ENCODE assay signal across 8 cellular contexts in the genomic region with DNA sequence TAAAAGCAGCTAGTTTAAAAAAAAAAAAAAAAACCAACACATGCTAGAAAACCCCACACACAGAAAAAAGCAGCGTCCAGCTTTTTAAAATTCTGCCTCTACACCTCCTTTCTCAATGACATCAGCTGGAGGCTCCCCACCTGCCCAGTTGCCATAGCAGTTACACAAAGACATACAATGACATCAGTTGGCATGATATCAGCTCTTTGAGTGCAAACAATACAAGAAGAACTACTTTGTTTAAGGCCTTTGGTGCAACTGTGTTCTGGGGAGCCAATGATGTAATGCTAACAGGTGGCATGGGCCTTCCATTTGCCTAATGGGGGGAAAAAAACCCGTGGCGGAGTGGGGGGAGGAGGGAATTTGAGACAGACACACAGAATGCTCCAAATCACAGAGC. TPM values are rescaled to one million over a fixed set of nuclear protein-coding genes. Genes with fewer than 3 reads are reported as not detected.
DNase-seq lines count a peak whose midpoint lies in the region; ATAC-seq lines count a peak whose summit lies in the region.

No MANE protein-coding gene starts in this region.

- peak overlapping the region; percentile 90 to 95 for H3K27ac Mint-ChIP-seq in activated naive CD4-positive, alpha-beta T cell treated with anti-CD3 and anti-CD28 coated beads, Interleukin-2, amount 50 U/mL, for 72 hours
- peak overlapping the region; percentile 93 to 97 (median 94) for H3K27ac Mint-ChIP-seq in immature natural killer cell
- peak overlapping the region; percentile 91 for H3K27ac Mint-ChIP-seq in stimulated activated naive B cell treated with anti-CD40 and anti-IgM and Interleukin-4, amounts not matched to agents 10 μg/mL and 1 μg/mL and 100 μg/mL, for 72 hours

- H3K9me3 Mint-ChIP-seq in activated naive CD4-positive, alpha-beta T cell treated with anti-CD3 and anti-CD28 coated beads, Interleukin-2, amount 50 U/mL, for 72 hours = no peaks in the 10 kb centered on the region
- H3K9me3 Mint-ChIP-seq in immature natural killer cell = no peaks in the 10 kb centered on the region
- no peaks in the 10 kb centered on the region for H3K9me3 Mint-ChIP-seq in stimulated activated naive B cell treated with anti-CD40 and anti-IgM and Interleukin-4, amounts not matched to agents 10 μg/mL and 1 μg/mL and 100 μg/mL, for 72 hours

- H3K36me3 Mint-ChIP-seq in activated naive CD4-positive, alpha-beta T cell treated with anti-CD3 and anti-CD28 coated beads, Interleukin-2, amount 50 U/mL, for 72 hours = peaks cover 9 to 22% of the 10 kb centered on the region in 2 donors
- peaks cover 4 to 15% (median 13%) of the 10 kb centered on the region in 3 donors for H3K36me3 Mint-ChIP-seq in immature natural killer cell
- H3K36me3 Mint-ChIP-seq in stimulated activated naive B cell treated with anti-CD40 and anti-IgM and Interleukin-4, amounts not matched to agents 10 μg/mL and 1 μg/mL and 100 μg/mL, for 72 hours = peaks cover 30 to 49% of the 10 kb centered on the region in 2 donors

- H3K4me1 Mint-ChIP-seq in immature natural killer cell = peaks cover 82 to 89% of the 10 kb centered on the region in 2 donors
- peaks cover 36 to 50% of the 10 kb centered on the region in 2 donors for H3K4me1 Mint-ChIP-seq in stimulated activated naive B cell treated with anti-CD40 and anti-IgM and Interleukin-4, amounts not matched to agents 10 μg/mL and 1 μg/mL and 100 μg/mL, for 72 hours

- DNase-seq in NOMO-1 treated with DMSO at 0.1 percent for 48 hours (lab: John Stamatoyannopoulos, UW; ENCODE audit: unreplicated experiment) (peak; percentile 24), NOMO-1 treated with dmso at 0.1 percent for 144 hours (lab: John Stamatoyannopoulos, UW; ENCODE audit: unreplicated experiment) (no peak), NCI-H69 (lab: John Stamatoyannopoulos, UW) (peak; percentile 99), immature natural killer cell (peak; percentile 73 to 76 (median 75)), mesenteric fat pad (ENCODE audit: low spot score) (no peak)
- no peak for DNase-seq in activated naive CD4-positive, alpha-beta T cell treated with anti-CD3 and anti-CD28 coated beads, Interleukin-2, amount 50 U/mL, for 72 hours (ENCODE audit: low spot score in 2 of 2)
- DNase-seq in stimulated activated naive B cell treated with anti-CD40 and anti-IgM and Interleukin-4, amounts not matched to agents 10 μg/mL and 1 μg/mL and 100 μg/mL, for 72 hours = peak; percentile 21

- ATAC-seq in HG03342 (IDR thresholded peaks at IDR 0.05; ENCODE audit: unreplicated experiment) = peak; percentile 64
- peak; percentile 4 to 25 for ATAC-seq in activated naive CD4-positive, alpha-beta T cell treated with anti-CD3 and anti-CD28 coated beads, Interleukin-2, amount 50 U/mL, for 72 hours
- peak; percentile 48 to 49 for ATAC-seq in stimulated activated naive B cell treated with anti-CD40 and anti-IgM and Interleukin-4, amounts not matched to agents 10 μg/mL and 1 μg/mL and 100 μg/mL, for 72 hours (replicated peaks)

- H3K4me3 Mint-ChIP-seq in immature natural killer cell = peak overlapping the region; percentile 28 to 67 (median 39)
- H3K4me3 Mint-ChIP-seq in stimulated activated naive B cell treated with anti-CD40 and anti-IgM and Interleukin-4, amounts not matched to agents 10 μg/mL and 1 μg/mL and 100 μg/mL, for 72 hours = peak overlapping the region; percentile 50 to 62

- H3K27me3 Mint-ChIP-seq in immature natural killer cell (ENCODE audit: low read depth in 3 of 3) = peaks cover 11 to 17% (median 16%) of the 10 kb centered on the region in 3 donors
- H3K27me3 Mint-ChIP-seq in stimulated activated naive B cell treated with anti-CD40 and anti-IgM and Interleukin-4, amounts not matched to agents 10 μg/mL and 1 μg/mL and 100 μg/mL, for 72 hours = no peaks in the 10 kb centered on the region

RNA-seq across cellular contexts. Expression of a gene that starts 32.9 kb away (rescaled TPM):
- 1 to 10 TPM; 7.8 to 9.3 TPM for total RNA-seq in activated naive CD4-positive, alpha-beta T cell treated with anti-CD3 and anti-CD28 coated beads, Interleukin-2, amount 50 U/mL, for 72 hours
- polyA plus RNA-seq in immature natural killer cell = 10 to 100 TPM; 10.7 to 25.6 (median 14.7) TPM
- 5.8 TPM for total RNA-seq in mesenteric fat pad

Comparison
In these comparisons a context has a peak if more than half of its experiments do, and no peak if none do; other contexts are left out.
1. DNase-seq: peak in NOMO-1 treated with DMSO at 0.1 percent for 48 hours (single experiment), NCI-H69 (single experiment), immature natural killer cell (3 of 3) and stimulated activated naive B cell treated with anti-CD40 and anti-IgM and Interleukin-4, amounts not matched to agents 10 μg/mL and 1 μg/mL and 100 μg/mL, for 72 hours (single experiment); none in NOMO-1 treated with dmso at 0.1 percent for 144 hours (single experiment), activated naive CD4-positive, alpha-beta T cell treated with anti-CD3 and anti-CD28 coated beads, Interleukin-2, amount 50 U/mL, for 72 hours (0 of 2) and mesenteric fat pad (single experiment).
2. Peak in every context shown above with its lines, with median percentiles within 50 percentile points of each other: ATAC-seq and H3K27ac Mint-ChIP-seq.